ENCODE assay signal across 1 cellular context in genomic region chr15:66657062-66658020, GRCh38.
A peak's percentile ranks its signal among the peaks of the same experiment; 100 is the strongest.
TF ChIP-seq lines count a peak whose summit lies in the region.

No MANE protein-coding gene starts in this region.

TF ChIP-seq in H1, 55 proteins besides CTCF, POLR2A, EP300 and RAD21:
- no peak for TF ChIP-seq BACH1 (IDR thresholded peaks at IDR 0.05; ENCODE audit: low read length)
- peak; percentile 52; the same call in 1 of the 2 replicates for TF ChIP-seq YY1 (IDR thresholded peaks at IDR 0.05; ENCODE audit: low read depth, low read length)
- peak; percentile 67; the same call in 1 of the 2 replicates for TF ChIP-seq KDM1A (IDR thresholded peaks at IDR 0.05; ENCODE audit: borderline replicate concordance, low read length)
- TF ChIP-seq TAF1 (IDR thresholded peaks at IDR 0.05; ENCODE audit: low read depth, low read length): no peak
- TF ChIP-seq TEAD4 (IDR thresholded peaks at IDR 0.05; ENCODE audit: low read depth, low read length): peak; percentile 98
- no peak for TF ChIP-seq CTBP2 (IDR thresholded peaks at IDR 0.05; ENCODE audit: borderline replicate concordance, insufficient read depth, insufficient read length, low read length)
- TF ChIP-seq SIN3A (conservative IDR thresholded peaks at IDR 0.05 in 1 of 2, IDR thresholded peaks at IDR 0.05 in 1 of 2; ENCODE audit: low read depth in 1 of 2, low read length in 2 of 2): peak; percentile 82 to 86; a peak in 3 of 4 replicates
- TF ChIP-seq RNF2 (IDR thresholded peaks at IDR 0.05; ENCODE audit: borderline replicate concordance, low read depth, low read length, missing control alignments, poor library complexity, severe bottlenecking): no peak
- TF ChIP-seq MAFK (IDR thresholded peaks at IDR 0.05; ENCODE audit: low read depth, low read length): no peak
- peak; percentile 40 for TF ChIP-seq ASH2L (IDR thresholded peaks at IDR 0.05; ENCODE audit: low read length)
- no peak for TF ChIP-seq TAF7 (optimal IDR thresholded peaks at IDR 0.05; ENCODE audit: borderline replicate concordance, low read depth, low read length)
- TF ChIP-seq SP1 (IDR thresholded peaks at IDR 0.05; ENCODE audit: low read depth, low read length): no peak
- TF ChIP-seq NRF1 (IDR thresholded peaks at IDR 0.05; ENCODE audit: low read depth, low read length): no peak
- TF ChIP-seq NANOG (IDR thresholded peaks at IDR 0.05; ENCODE audit: insufficient read depth, low read depth, low read length, poor library complexity, severe bottlenecking): no peak
- no peak for TF ChIP-seq CBX8 (IDR thresholded peaks at IDR 0.05; ENCODE audit: borderline replicate concordance, low read depth, low read length)
- no peak for TF ChIP-seq TBP (IDR thresholded peaks at IDR 0.05; ENCODE audit: low read depth, low read length)
- no peak for TF ChIP-seq EGR1 (IDR thresholded peaks at IDR 0.05; ENCODE audit: borderline replicate concordance, low read depth, low read length)
